17 cellular contexts compared by ENCODE assay signal in genomic region chr19:7982103-7982502, GRCh38.
"Had no signal": no experiment of that assay in that cellular context is flagged by ENCODE, and none has a peak within 500 bp of the region (broad histone marks: within the 10 kb centered on the region; RNA-seq: fewer than 3 reads in every experiment).

No MANE protein-coding gene starts in this region.

- H3K4me3 ChIP-seq: body of pancreas, left lung, right lobe of liver, SK-N-MC, suprapubic skin had no signal

- H3K9me3 Mint-ChIP-seq: activated naive CD4-positive, alpha-beta T cell treated with anti-CD3 and anti-CD28 coated beads, Interleukin-2, amount 50 U/mL, for 24 hours; activated T-helper 2 cell treated with anti-CD3 and anti-CD28 coated beads, Interferon-gamma antibody, Interleukin-2, Interleukin-4, amounts not matched to agents 10 μg/mL and 5 μg/mL and 100 μg/mL, durations not matched to agents 14 hours and 24 hours and 36 hours; central memory CD8-positive, alpha-beta T cell; mesothelial cell of epicardium; T-cell had no signal

- H3K27me3 ChIP-seq: body of pancreas, left lung, neutrophil, right lobe of liver, suprapubic skin had no signal

- H3K27ac ChIP-seq: left lung, neutrophil, right lobe of liver, SK-N-MC, suprapubic skin had no signal

- DNase-seq: activated CD4-positive, alpha-beta T cell treated with anti-CD3 and anti-CD28 coated beads for 48 hours; amniotic stem cell; body of pancreas; dermis blood vessel endothelial cell; stimulated activated CD4-positive, alpha-beta T cell treated with anti-CD3 and anti-CD28 coated beads, Interleukin-1b, Interleukin-23, amount 100 ng/mL, for 48 hours; stimulated activated naive CD4-positive, alpha-beta T cell; T-cell; T1000 had no signal

- H3K4me1 Mint-ChIP-seq: mesothelial cell of epicardium had no signal

- H3K27me3 Mint-ChIP-seq: activated naive CD4-positive, alpha-beta T cell treated with anti-CD3 and anti-CD28 coated beads, Interleukin-2, amount 50 U/mL, for 24 hours; central memory CD8-positive, alpha-beta T cell; T-cell had no signal

- ATAC-seq: body of pancreas, left lung, right lobe of liver, T-cell had no signal

- H3K4me3 Mint-ChIP-seq: activated naive CD4-positive, alpha-beta T cell treated with anti-CD3 and anti-CD28 coated beads, Interleukin-2, amount 50 U/mL, for 24 hours; central memory CD8-positive, alpha-beta T cell; mesothelial cell of epicardium; T-cell had no signal

- H3K27ac Mint-ChIP-seq: activated naive CD4-positive, alpha-beta T cell treated with anti-CD3 and anti-CD28 coated beads, Interleukin-2, amount 50 U/mL, for 24 hours; activated T-helper 2 cell treated with anti-CD3 and anti-CD28 coated beads, Interferon-gamma antibody, Interleukin-2, Interleukin-4, amounts not matched to agents 10 μg/mL and 5 μg/mL and 100 μg/mL, durations not matched to agents 14 hours and 24 hours and 36 hours; mesothelial cell of epicardium; T-cell had no signal

- H3K9me3 ChIP-seq: body of pancreas, left lung, neutrophil, right lobe of liver, suprapubic skin had no signal
